19 cellular contexts compared by ENCODE assay signal in genomic region chr5:126650463-126650862, GRCh38. TPM values are rescaled to one million over a fixed set of nuclear protein-coding genes. Genes with fewer than 3 reads are reported as not detected.
A peak's percentile ranks its signal among the peaks of the same experiment; 100 is the strongest.
DNase-seq lines count a peak whose midpoint lies in the region; ATAC-seq, FAIRE-seq and TF ChIP-seq lines count a peak whose summit lies in the region.
"Had no signal": no experiment of that assay in that cellular context is flagged by ENCODE, and none has a peak within 500 bp of the region (broad histone marks: within the 10 kb centered on the region; RNA-seq: fewer than 3 reads in every experiment).

No MANE protein-coding gene starts in this region.

- in situ Hi-C loops in K562 (cut with MboI): no loop called here
- in situ Hi-C loops in HepG2 (cut with HindIII; ENCODE audit: extremely low pct_ligation_motif_present, low pct_unique_long_range_greater_than_20kb): loop anchor here (10.0 to 25.0 kb wide), 3 partner anchors 154 to 664 kb away; partner anchors contain the start of gene MARCHF3

- no peak for TF ChIP-seq RAD21 in K562 (CRISPR knock-in tag; conservative IDR thresholded peaks at IDR 0.05 in 1 of 2, IDR thresholded peaks at IDR 0.05 in 1 of 2)
- no peak for TF ChIP-seq RAD21 in HepG2 (CRISPR knock-in tag; IDR thresholded peaks at IDR 0.05)

- no peaks in the 10 kb centered on the region for H3K9me1 ChIP-seq in K562 (ENCODE audit: control insufficient read depth, insufficient read depth, low read length)

- no peaks in the 10 kb centered on the region for H4K20me1 ChIP-seq in K562 (replicated peaks; ENCODE audit: control insufficient read depth, insufficient read depth, low read length)
- H4K20me1 ChIP-seq in HepG2 (ENCODE audit: insufficient read depth, low read length): no peaks in the 10 kb centered on the region
- H4K20me1 ChIP-seq: BLaER1 treated with 17β-estradiol and CSF1 and Interleukin-3, amounts not matched to agents 10 nM and 100 nM had no signal

- BruUV-seq in K562 (replicated peaks; lab: Mats Ljungman, UMichigan): no TSS peak
- no TSS peak for BruUV-seq in HepG2 (replicated peaks; lab: Mats Ljungman, UMichigan)

- no peaks in the 10 kb centered on the region for H3K79me2 ChIP-seq in K562 (ENCODE audit: control insufficient read depth, insufficient read depth, low read length)
- H3K79me2 ChIP-seq in HepG2 (ENCODE audit: insufficient read depth, low read length): no peaks in the 10 kb centered on the region

- intact Hi-C loops in K562 (cut with micrococcal nuclease) (loop anchor here (5.0 kb wide), 2 partner anchors 108 to 313 kb away; no protein-coding TSS in a partner anchor), HepG2 (cut with micrococcal nuclease; ENCODE audit: unreplicated experiment) (no loop called here), sciatic nerve (cut with DNase I) (loop anchor here (10.0 kb wide), 1 partner anchor 134 kb away; no protein-coding TSS in a partner anchor), left colon (cut with DNase I, micrococcal nuclease) (no loop called here)

- ATAC-seq in K562 (no peak), HepG2 (no peak; the same call in 2 of the 3 replicates), sciatic nerve (peak; percentile 68), left colon (no peak)
- ATAC-seq: CD8-positive, alpha-beta T cell had no signal

- TF ChIP-seq EP300 in K562 (IDR thresholded peaks at IDR 0.05; ENCODE audit: low read length) (no peak), HepG2 (IDR thresholded peaks at IDR 0.05; ENCODE audit: low read depth in 2 of 2, low read length in 2 of 2) (peak in 1 of 2 experiments; percentile 27; a peak in 1 of 4 replicates), HepG2 (CRISPR knock-in tag; IDR thresholded peaks at IDR 0.05; ENCODE audit: borderline replicate concordance) (no peak)

- POLR2A ChIA-PET in K562 (lab: Yijun Ruan, JAX) (interaction anchor here (0.9 to 1.0 kb wide), 2 partner anchors 9 to 368 kb away, joined by 4 to 5 read pairs; no protein-coding TSS in a partner anchor), HepG2 (lab: Yijun Ruan, JAX) (interaction anchor here (1.0 to 2.0 kb wide), 4 partner anchors 50 to 127 kb away, joined by 3 to 12 read pairs (median 6); partner anchors contain the start of genes ALDH7A1, LMNB1 and PHAX)

- no peak for TF ChIP-seq POLR2A in K562 (conservative IDR thresholded peaks at IDR 0.05)
- TF ChIP-seq POLR2A in HepG2 (IDR thresholded peaks at IDR 0.05; ENCODE audit: insufficient read depth in 1 of 2, low read depth in 2 of 2, low read length in 2 of 2): no peak
- no peak for TF ChIP-seq POLR2A in GM12891 (IDR thresholded peaks at IDR 0.05; ENCODE audit: low read depth, low read length)

- DNase-seq in K562 (ENCODE audit: extremely low read depth in 1 of 4, low spot score in 3 of 4): no peak
- peak; percentile 34 for DNase-seq in HepG2 (ENCODE audit: low spot score)
- no peak for DNase-seq in sciatic nerve (ENCODE audit: low spot score)
- no peak for DNase-seq in NCI-H748 (lab: John Stamatoyannopoulos, UW; ENCODE audit: unreplicated experiment)
- no peak for DNase-seq in left colon
- no peak for DNase-seq in GM12891 (ENCODE audit: insufficient read length, low spot score)
- DNase-seq in small intestine: no peak
- DNase-seq: 8988T; Calu3; CD8-positive, alpha-beta T cell; DMS 273 treated with DMSO at 0.1 percent for 48 hours; DMS53; DND-41; EL; GM23248 had no signal

- FAIRE-seq in K562 (lab: Jason Lieb, UNC) (no peak), HepG2 (lab: Jason Lieb, UNC) (no peak), GM12891 (lab: Jason Lieb, UNC) (no peak), small intestine (lab: Jason Lieb, UNC) (no peak)
- FAIRE-seq: GM12892 had no signal

- H2AFZ ChIP-seq in K562 (ENCODE audit: low read depth, low read length): no peak overlapping the region
- no peak overlapping the region for H2AFZ ChIP-seq in HepG2 (ENCODE audit: low read length)
- H2AFZ ChIP-seq: GM23248 had no signal

- H3K27me3 ChIP-seq in K562 (ENCODE audit: control insufficient read depth in 2 of 2, insufficient read depth in 2 of 2, low read length in 2 of 2) (no peaks in the 10 kb centered on the region; a peak in 1 of 5 replicates), HepG2 (ENCODE audit: control insufficient read depth in 1 of 2, insufficient read depth in 2 of 2, low read length in 2 of 2) (no peaks in the 10 kb centered on the region), small intestine (ENCODE audit: control insufficient read depth in 2 of 2, insufficient read depth in 2 of 2, low read length in 2 of 2) (peaks cover 0 to under 1% of the 10 kb centered on the region in 2 donors)
- H3K27me3 ChIP-seq: BLaER1 treated with 17β-estradiol and CSF1 and Interleukin-3, amounts not matched to agents 10 nM and 100 nM had no signal

- H3K27ac ChIP-seq in K562 (ENCODE audit: extremely low read depth, low read depth, low read length): no peak overlapping the region
- peak overlapping the region; percentile 82 for H3K27ac ChIP-seq in HepG2 (ENCODE audit: extremely low read length, insufficient read depth, low read length)
- no peak overlapping the region for H3K27ac ChIP-seq in small intestine (ENCODE audit: low read depth in 1 of 2, low read length in 1 of 2)
- H3K27ac ChIP-seq: BLaER1 treated with 17β-estradiol and CSF1 and Interleukin-3, amounts not matched to agents 10 nM and 100 nM; GM23248 had no signal

- WGBS in K562 (ENCODE audit: insufficient coverage, low coverage, missing lambda C conversion rate): 50% methylated on average over 1 of the region's 1 CpG
- WGBS in HepG2 (ENCODE audit: low lambda C conversion rate): 6% methylated on average over 1 of the region's 1 CpG
- WGBS in small intestine, 3 donors: 96 to 100% (median 100%) methylated on average over 1 of the region's 1 CpG

- CTCF ChIA-PET in K562 (lab: Yijun Ruan, JAX; ENCODE audit: low intra/inter-chr PET ratio): no interaction called here
- CTCF ChIA-PET in HepG2 (lab: Yijun Ruan, JAX; ENCODE audit: low intra/inter-chr PET ratio, low total read pairs): no interaction called here

- H3K9me3 ChIP-seq in K562 (replicated peaks; ENCODE audit: control insufficient read depth, insufficient read depth, low read depth, low read length): no peaks in the 10 kb centered on the region
- H3K9me3 ChIP-seq in HepG2 (ENCODE audit: low read length): peaks cover under 1% of the 10 kb centered on the region
- no peaks in the 10 kb centered on the region for H3K9me3 ChIP-seq in small intestine (ENCODE audit: control insufficient read depth, low read depth)
- H3K9me3 ChIP-seq: HAP-1 had no signal

- no peak overlapping the region for H3K4me2 ChIP-seq in K562 (ENCODE audit: insufficient read depth, low read length)
- H3K4me2 ChIP-seq in HepG2 (ENCODE audit: low read depth, low read length): peak overlapping the region; percentile 67
- H3K4me2 ChIP-seq: BLaER1 treated with 17β-estradiol and CSF1 and Interleukin-3, amounts not matched to agents 10 nM and 100 nM had no signal

- TF ChIP-seq CTCF in K562 (IDR thresholded peaks at IDR 0.05 in 2 of 3, conservative IDR thresholded peaks at IDR 0.05 in 1 of 3; ENCODE audit: insufficient read depth in 2 of 3, low read depth in 1 of 3, low read length in 3 of 3) (no peak), HepG2 (CRISPR knock-in tag; IDR thresholded peaks at IDR 0.05) (no peak)

- H3K4me1 ChIP-seq in K562 (replicated peaks in 1 of 2; ENCODE audit: control insufficient read depth in 2 of 2, insufficient read depth in 2 of 2, low read length in 2 of 2): no peaks in the 10 kb centered on the region
- peaks cover 71% of the 10 kb centered on the region for H3K4me1 ChIP-seq in HepG2 (ENCODE audit: insufficient read depth, low read length)
- no peaks in the 10 kb centered on the region for H3K4me1 ChIP-seq in small intestine (ENCODE audit: control insufficient read depth in 2 of 2, insufficient read depth in 1 of 2, low read depth in 1 of 2, low read length in 1 of 2)
- H3K4me1 ChIP-seq: HAP-1 had no signal

- H3K36me3 ChIP-seq in K562 (ENCODE audit: control insufficient read depth, insufficient read depth, low read length): no peaks in the 10 kb centered on the region
- H3K36me3 ChIP-seq in HepG2 (replicated peaks in 1 of 2; ENCODE audit: control insufficient read depth in 1 of 2, insufficient read depth in 2 of 2, low read length in 2 of 2): no peaks in the 10 kb centered on the region
- no peaks in the 10 kb centered on the region for H3K36me3 ChIP-seq in small intestine (ENCODE audit: control insufficient read depth in 2 of 2, insufficient read depth in 2 of 2, low read length in 2 of 2)
- H3K36me3 ChIP-seq: BLaER1 treated with 17β-estradiol and CSF1 and Interleukin-3, amounts not matched to agents 10 nM and 100 nM; HAP-1 had no signal

- no peak overlapping the region for H3K9ac ChIP-seq in K562 (ENCODE audit: insufficient read depth in 1 of 2, low read depth in 2 of 2, low read length in 2 of 2)
- no peak overlapping the region for H3K9ac ChIP-seq in HepG2 (ENCODE audit: insufficient read depth, low read depth, low read length)
- H3K9ac ChIP-seq: BLaER1 treated with 17β-estradiol and CSF1 and Interleukin-3, amounts not matched to agents 10 nM and 100 nM; GM23248 had no signal

- H3K4me3 ChIP-seq in GM08714 (ENCODE audit: low read length) (peak overlapping the region; percentile 22; the same call in 1 of the 2 replicates), K562 (no peak overlapping the region), HepG2 (replicated peaks in 1 of 3; ENCODE audit: insufficient read depth in 1 of 3, low read depth in 2 of 3, low read length in 3 of 3) (peak overlapping the region in 2 of 3 experiments; percentile 2 to 9; a peak in 1 of 6 replicates), small intestine (ENCODE audit: low read depth in 1 of 2, low read length in 2 of 2) (no peak overlapping the region)
- H3K4me3 ChIP-seq: BLaER1 treated with 17β-estradiol and CSF1 and Interleukin-3, amounts not matched to agents 10 nM and 100 nM; GM23248; HAP-1 had no signal

RNA-seq across cellular contexts. Expression of gene PHAX, which starts 49.7 kb away (rescaled TPM):
- 37.3 and 64.3 TPM in 2 replicates for total RNA-seq in K562 (2011; cell fraction: chromatin; rRNA removed; ENCODE audit: low replicate concordance)
- 28.2 and 28.4 TPM in 2 replicates for total RNA-seq in K562 (2011; cell fraction: nucleolus; rRNA removed)
- 17.1 and 29.6 TPM in 2 replicates for total RNA-seq in K562 (2011; cell fraction: nucleoplasm; rRNA removed)
- 20.2 and 24.9 TPM in 2 replicates for total RNA-seq in K562 (2014; rRNA removed)
- 46.8 and 55.3 TPM in 2 replicates for total RNA-seq in K562 (2014; rRNA removed; fragmentation: Illumina TruSeq; extraction: Trizol)
- total RNA-seq in K562 (2015; rRNA removed; fragmentation: Illumina TruSeq; extraction: Trizol): 46.9 and 47.5 TPM in 2 replicates
- 25.8 and 26.1 TPM in 2 replicates for total RNA-seq in K562 (2021)
- 20.1 and 33.4 TPM in 2 replicates for polyA plus RNA-seq in K562 (2011; rRNA removed)
- polyA plus RNA-seq in K562 (2011; cell fraction: cytosol; rRNA removed): 18.0 and 26.0 TPM in 2 replicates
- polyA plus RNA-seq in K562 (2011; cell fraction: nucleus; rRNA removed): 5.1 and 5.3 TPM in 2 replicates
- polyA plus RNA-seq in K562 (2012): 18.9 and 32.2 TPM in 2 replicates
- 37.7 and 43.5 TPM in 2 replicates for polyA plus RNA-seq in K562 (2014; fragmentation: Illumina TruSeq; extraction: Trizol)
- polyA plus RNA-seq in K562 (2014; fragmentation: Nextera tagmentation; extraction: Ambion mirVana): 10 to 100 TPM; 56.1 to 59.8 TPM
- 27.7 and 35.1 TPM in 2 replicates for polyA plus RNA-seq in K562 (2014; rRNA removed)
- polyA minus RNA-seq in K562 (2011; rRNA and poly(A)+ RNA removed): 58.4 and 72.4 TPM in 2 replicates
- 7.6 and 18.0 TPM in 2 replicates for polyA minus RNA-seq in K562 (2011; cell fraction: cytosol; rRNA and poly(A)+ RNA removed)
- polyA minus RNA-seq in K562 (2011; cell fraction: nucleus; rRNA and poly(A)+ RNA removed): 10.2 and 20.2 TPM in 2 replicates
- 59.7 and 95.0 TPM in 2 replicates for total RNA-seq in HepG2 (2016; rRNA removed; fragmentation: Illumina TruSeq; extraction: Trizol)
- total RNA-seq in HepG2 (2016; cell fraction: cytosol; rRNA removed; fragmentation: Illumina TruSeq; extraction: Trizol; ENCODE audit: low read depth): 21.2 and 23.9 TPM in 2 replicates
- total RNA-seq in HepG2 (2016; cell fraction: insoluble cytoplasmic fraction; rRNA removed; fragmentation: Illumina TruSeq; extraction: Trizol): 60.0 and 92.4 TPM in 2 replicates
- 13.8 and 20.4 TPM in 2 replicates for total RNA-seq in HepG2 (2016; cell fraction: membrane; rRNA removed; fragmentation: Illumina TruSeq; extraction: Trizol)
- 28.1 and 28.5 TPM in 2 replicates for total RNA-seq in HepG2 (2016; cell fraction: nucleus; rRNA removed; fragmentation: Illumina TruSeq; extraction: Trizol)
- 14.5 and 20.0 TPM in 2 replicates for polyA plus RNA-seq in HepG2 (2011; rRNA removed)
- 23.7 and 29.5 TPM in 2 replicates for polyA plus RNA-seq in HepG2 (2011; cell fraction: cytosol; rRNA removed)
- polyA plus RNA-seq in HepG2 (2011; cell fraction: nucleus; rRNA removed): 8.2 and 8.9 TPM in 2 replicates
- polyA plus RNA-seq in HepG2 (2012): 25.3 and 30.2 TPM in 2 replicates
- polyA plus RNA-seq in HepG2 (2016; cell fraction: cytosol; fragmentation: Illumina TruSeq; extraction: Trizol; ENCODE audit: low read depth): 5.2 and 7.4 TPM in 2 replicates
- polyA plus RNA-seq in HepG2 (2016; cell fraction: insoluble cytoplasmic fraction; fragmentation: Illumina TruSeq; extraction: Trizol; ENCODE audit: low read depth): 79.7 and 90.7 TPM in 2 replicates
- polyA plus RNA-seq in HepG2 (2016; cell fraction: membrane; fragmentation: Illumina TruSeq; extraction: Trizol; ENCODE audit: low read depth): 9.3 and 9.5 TPM in 2 replicates
- polyA plus RNA-seq in HepG2 (2016; cell fraction: nucleus; fragmentation: Illumina TruSeq; extraction: Trizol; ENCODE audit: insufficient read depth, low read depth): 25.9 and 30.7 TPM in 2 replicates
- polyA minus RNA-seq in HepG2 (2011; rRNA and poly(A)+ RNA removed; ENCODE audit: low replicate concordance): 13.5 and 35.0 TPM in 2 replicates
- 14.5 and 19.1 TPM in 2 replicates for polyA minus RNA-seq in HepG2 (2011; cell fraction: cytosol; rRNA and poly(A)+ RNA removed)
- polyA minus RNA-seq in HepG2 (2011; cell fraction: nucleus; rRNA and poly(A)+ RNA removed): 21.5 and 28.7 TPM in 2 replicates
- total RNA-seq in sciatic nerve: 42.5 TPM
- 10 to 100 TPM; 30.8 to 31.8 TPM for total RNA-seq in left colon
- 62.2 TPM for polyA plus RNA-seq in GM12891 (2012; ENCODE audit: low read depth, missing spikeins)
- 10 to 100 TPM; 17.4 to 18.4 (median 17.5) TPM for polyA plus RNA-seq in small intestine

RNA-seq across cellular contexts. Expression of gene ALDH7A1, which starts 55.4 kb away (rescaled TPM):
- not detected in 2 replicates for total RNA-seq in K562 (2011; cell fraction: chromatin; rRNA removed; ENCODE audit: low replicate concordance)
- total RNA-seq in K562 (2011; cell fraction: nucleolus; rRNA removed): not detected in 2 replicates
- total RNA-seq in K562 (2011; cell fraction: nucleoplasm; rRNA removed): 0.15 TPM in 1 of 2 replicates, not detected in the other
- not detected in 2 replicates for total RNA-seq in K562 (2014; rRNA removed)
- total RNA-seq in K562 (2014; rRNA removed; fragmentation: Illumina TruSeq; extraction: Trizol): not detected in 2 replicates
- total RNA-seq in K562 (2015; rRNA removed; fragmentation: Illumina TruSeq; extraction: Trizol): not detected in 2 replicates
- 0.38 and 0.49 TPM in 2 replicates for total RNA-seq in K562 (2021)
- 0.04 TPM in 1 of 2 replicates, not detected in the other for polyA plus RNA-seq in K562 (2011; rRNA removed)
- polyA plus RNA-seq in K562 (2011; cell fraction: cytosol; rRNA removed): not detected in 2 replicates
- polyA plus RNA-seq in K562 (2011; cell fraction: nucleus; rRNA removed): not detected in 2 replicates
- polyA plus RNA-seq in K562 (2012): 0.16 TPM in 1 of 2 replicates, not detected in the other
- polyA plus RNA-seq in K562 (2014; fragmentation: Illumina TruSeq; extraction: Trizol): not detected in 2 replicates
- not detected for polyA plus RNA-seq in K562 (2014; fragmentation: Nextera tagmentation; extraction: Ambion mirVana)
- not detected in 2 replicates for polyA plus RNA-seq in K562 (2014; rRNA removed)
- polyA minus RNA-seq in K562 (2011; rRNA and poly(A)+ RNA removed): not detected in 2 replicates
- polyA minus RNA-seq in K562 (2011; cell fraction: cytosol; rRNA and poly(A)+ RNA removed): not detected in 2 replicates
- 0.67 TPM in 1 of 2 replicates, not detected in the other for polyA minus RNA-seq in K562 (2011; cell fraction: nucleus; rRNA and poly(A)+ RNA removed)
- 69.0 and 132 TPM in 2 replicates for total RNA-seq in HepG2 (2016; rRNA removed; fragmentation: Illumina TruSeq; extraction: Trizol)
- total RNA-seq in HepG2 (2016; cell fraction: cytosol; rRNA removed; fragmentation: Illumina TruSeq; extraction: Trizol; ENCODE audit: low read depth): 25.5 and 27.2 TPM in 2 replicates
- 68.9 and 140 TPM in 2 replicates for total RNA-seq in HepG2 (2016; cell fraction: insoluble cytoplasmic fraction; rRNA removed; fragmentation: Illumina TruSeq; extraction: Trizol)
- total RNA-seq in HepG2 (2016; cell fraction: membrane; rRNA removed; fragmentation: Illumina TruSeq; extraction: Trizol): 30.4 and 36.0 TPM in 2 replicates
- total RNA-seq in HepG2 (2016; cell fraction: nucleus; rRNA removed; fragmentation: Illumina TruSeq; extraction: Trizol): 88.1 and 94.1 TPM in 2 replicates
- polyA plus RNA-seq in HepG2 (2011; rRNA removed): 64.5 and 100 TPM in 2 replicates
- 60.2 and 62.6 TPM in 2 replicates for polyA plus RNA-seq in HepG2 (2011; cell fraction: cytosol; rRNA removed)
- polyA plus RNA-seq in HepG2 (2011; cell fraction: nucleus; rRNA removed): 25.1 and 27.1 TPM in 2 replicates
- polyA plus RNA-seq in HepG2 (2012): 63.1 and 161 TPM in 2 replicates
- 22.7 and 28.6 TPM in 2 replicates for polyA plus RNA-seq in HepG2 (2016; cell fraction: cytosol; fragmentation: Illumina TruSeq; extraction: Trizol; ENCODE audit: low read depth)
- 290 TPM in 2 replicates for polyA plus RNA-seq in HepG2 (2016; cell fraction: insoluble cytoplasmic fraction; fragmentation: Illumina TruSeq; extraction: Trizol; ENCODE audit: low read depth)
- polyA plus RNA-seq in HepG2 (2016; cell fraction: membrane; fragmentation: Illumina TruSeq; extraction: Trizol; ENCODE audit: low read depth): 35.9 and 40.2 TPM in 2 replicates
- 144 and 152 TPM in 2 replicates for polyA plus RNA-seq in HepG2 (2016; cell fraction: nucleus; fragmentation: Illumina TruSeq; extraction: Trizol; ENCODE audit: insufficient read depth, low read depth)
- polyA minus RNA-seq in HepG2 (2011; rRNA and poly(A)+ RNA removed; ENCODE audit: low replicate concordance): 96.9 and 101 TPM in 2 replicates
- polyA minus RNA-seq in HepG2 (2011; cell fraction: cytosol; rRNA and poly(A)+ RNA removed): 31.7 and 41.1 TPM in 2 replicates
- 61.4 and 63.3 TPM in 2 replicates for polyA minus RNA-seq in HepG2 (2011; cell fraction: nucleus; rRNA and poly(A)+ RNA removed)
- 63.0 TPM for total RNA-seq in sciatic nerve
- 10 to 100 TPM; 50.5 to 61.8 TPM for total RNA-seq in left colon
- 5.3 TPM for polyA plus RNA-seq in GM12891 (2012; ENCODE audit: low read depth, missing spikeins)
- polyA plus RNA-seq in small intestine: 10 to 100 TPM; 18.1 to 34.9 (median 28.9) TPM

Comparison
In these comparisons a context has a peak if more than half of its experiments do, and no peak if none do; other contexts are left out.
1. H3K4me3 ChIP-seq: peak in GM08714 (single experiment) and HepG2 (2 of 3); none in K562 (single experiment) and small intestine (0 of 2).
2. RNA of gene ALDH7A1, which starts 55.4 kb away (total RNA-seq): 25.5 to 140 TPM in HepG2, 63.0 TPM in sciatic nerve (single experiment) and 50.5 to 61.8 TPM in left colon; 0.15 to 0.49 TPM in K562; every median in the first group is over 10 times any median in the second.
3. intact Hi-C loops: an anchor here in K562 (5.0 kb wide) and sciatic nerve (10.0 kb wide); none called in HepG2 and left colon.